In genomic region chr1:81371864-81372263, GRCh38 we compare ENCODE assay signal across 16 cellular contexts.
DNase-seq lines count a peak whose midpoint lies in the region; ATAC-seq, FAIRE-seq and TF ChIP-seq lines count a peak whose summit lies in the region.
"Had no signal": no experiment of that assay in that cellular context is flagged by ENCODE, and none has a peak within 500 bp of the region (broad histone marks: within the 10 kb centered on the region; RNA-seq: fewer than 3 reads in every experiment).

No MANE protein-coding gene starts in this region.

- no peaks in the 10 kb centered on the region for H3K4me1 ChIP-seq in parathyroid adenoma

- H2AFZ ChIP-seq in parathyroid adenoma = no peak overlapping the region
- H2AFZ ChIP-seq: GM23248 had no signal

- H3K4me3 ChIP-seq in parathyroid adenoma (ENCODE audit: low read depth, low read length) = no peak overlapping the region
- H3K4me3 ChIP-seq: GM23248 had no signal

- peak overlapping the region; percentile 52 for H3K4me2 ChIP-seq in parathyroid adenoma (ENCODE audit: low read length)

- no peaks in the 10 kb centered on the region for H3K36me3 ChIP-seq in parathyroid adenoma (ENCODE audit: control insufficient read depth, insufficient read depth, low read length)

- H3K9ac ChIP-seq in parathyroid adenoma = no peak overlapping the region
- H3K9ac ChIP-seq: GM23248 had no signal

- no peak for TF ChIP-seq CTCF in parathyroid adenoma (IDR thresholded peaks at IDR 0.05)

- H3K27me3 ChIP-seq in parathyroid adenoma (ENCODE audit: control insufficient read depth, insufficient read depth, low read length) = no peaks in the 10 kb centered on the region

- in situ Hi-C loops in SK-MEL-5 (cut with HindIII; ENCODE audit: low pct_unique_long_range_greater_than_20kb, low sequenced_read_pairs) = no loop called here

- peak; percentile 82 for DNase-seq in SK-MEL-5 (ENCODE audit: low read depth, low spot score)
- DNase-seq in kidney tubule cell (ENCODE audit: low spot score) = no peak
- DNase-seq in epidermal melanocyte (ENCODE audit: insufficient read length, low spot score) = no peak
- DNase-seq: C1 segment of cervical spinal cord; CD4-positive, alpha-beta memory T cell; DMS53; DMS79 treated with DMSO at 0.1 percent for 48 hours; GF-D8; GM23248; H9 had no signal

- no peak overlapping the region for H3K27ac ChIP-seq in parathyroid adenoma
- H3K27ac ChIP-seq: GM23248 had no signal

- no peak for ATAC-seq in GM19395 (IDR thresholded peaks at IDR 0.05; ENCODE audit: unreplicated experiment)
- ATAC-seq: HCT116 had no signal

- peak; percentile 65 for FAIRE-seq in endometrium (lab: Jason Lieb, UNC)
- FAIRE-seq: GM12891, GM18507 had no signal

- no peaks in the 10 kb centered on the region for H3K79me2 ChIP-seq in parathyroid adenoma

- no peaks in the 10 kb centered on the region for H3K9me3 ChIP-seq in parathyroid adenoma (ENCODE audit: control insufficient read depth, low read length)
